ENCODE assay signal across 8 cellular contexts in genomic region chr17:76102944-76103273, GRCh38. TPM values are rescaled to one million over a fixed set of nuclear protein-coding genes. Genes with fewer than 3 reads are reported as not detected.
DNase-seq lines count a peak whose midpoint lies in the region; ATAC-seq and TF ChIP-seq lines count a peak whose summit lies in the region.

No MANE protein-coding gene starts in this region.

- no peaks in the 10 kb centered on the region for H3K27me3 ChIP-seq in HL-60 (ENCODE audit: insufficient read depth, poor library complexity, severe bottlenecking)

- TF ChIP-seq CTCF in AG09309 (IDR thresholded peaks at IDR 0.05; ENCODE audit: control insufficient read depth, insufficient read depth, low read depth, low read length, missing control alignments), result no peak
- no peak for TF ChIP-seq CTCF in HL-60 (IDR thresholded peaks at IDR 0.05; ENCODE audit: insufficient read depth, low read length)

- H3K27ac ChIP-seq in HL-60 (replicated peaks) (peak overlapping the region; percentile 83), caudate nucleus (ENCODE audit: low read depth, low read length) (peak overlapping the region; percentile 89)

- H3K4me3 ChIP-seq in AG09309 (ENCODE audit: control insufficient read depth, low read depth, low read length) (peak overlapping the region; percentile 87), HL-60 (replicated peaks; ENCODE audit: insufficient read depth, low read length) (peak overlapping the region; percentile 89)

- DNase-seq in AG09309 (ENCODE audit: low read depth) (no peak), HL-60 (ENCODE audit: low read depth in 1 of 2, low spot score in 1 of 2) (no peak), caudate nucleus (lab: John Stamatoyannopoulos, UW) (no peak), myocyte (ENCODE audit: low read depth) (peak; percentile 32), islet precursor cell (no peak), HCEC 1CT (no peak), NOMO-1 treated with dmso at 0.1 percent for 144 hours (lab: John Stamatoyannopoulos, UW; ENCODE audit: unreplicated experiment) (no peak)

- no peak for ATAC-seq in GM18520 (IDR thresholded peaks at IDR 0.05; ENCODE audit: unreplicated experiment)

RNA-seq across cellular contexts. Expression of gene EXOC7, which starts 0.7 kb away (rescaled TPM):
- 86.2 and 104 TPM in 2 replicates for total RNA-seq in myocyte
- 104 TPM for polyA plus RNA-seq in myocyte (2012)

RNA-seq across cellular contexts. Expression of gene ZACN, which starts 23.9 kb away (rescaled TPM):
- not detected in 2 replicates for total RNA-seq in myocyte
- polyA plus RNA-seq in myocyte (2012), result 14.7 TPM

RNA-seq across cellular contexts. Expression of gene GALR2, which starts 28.3 kb away (rescaled TPM):
- not detected in 2 replicates for total RNA-seq in myocyte
- 0.09 TPM for polyA plus RNA-seq in myocyte (2012)

RNA-seq across cellular contexts. Expression of gene SRP68, which starts 30.6 kb away (rescaled TPM):
- 32.5 and 41.7 TPM in 2 replicates for total RNA-seq in myocyte
- polyA plus RNA-seq in myocyte (2012), result 60.6 TPM

RNA-seq across cellular contexts. Expression of gene FOXJ1, which starts 38.1 kb away (rescaled TPM):
- total RNA-seq in myocyte, result not detected in 2 replicates
- polyA plus RNA-seq in myocyte (2012), result not detected
